Comparison of ENCODE assay signal across 8 cellular contexts in the genomic region with DNA sequence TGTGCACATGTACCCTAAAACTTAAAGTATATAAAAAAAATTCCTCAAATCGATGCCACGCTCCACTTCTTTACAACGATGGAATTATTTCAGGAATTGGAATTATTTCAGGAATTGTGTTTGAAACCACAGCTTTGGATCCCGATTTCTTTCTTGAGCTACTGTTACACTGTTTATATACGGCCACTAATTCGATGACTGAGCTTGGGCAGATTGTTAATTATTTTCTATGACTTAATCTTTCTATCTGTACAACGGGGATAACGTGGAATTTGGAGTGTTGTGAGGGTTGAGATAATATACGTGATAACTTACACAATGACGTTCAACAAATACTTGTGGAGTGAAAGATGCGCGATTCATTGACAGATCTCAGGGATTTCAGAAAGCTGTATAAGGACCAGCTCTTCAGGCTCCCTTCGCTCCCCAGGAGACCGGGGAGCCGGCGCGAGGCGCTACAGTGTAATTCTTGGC.
A peak's percentile ranks its signal among the peaks of the same experiment; 100 is the strongest.
DNase-seq lines count a peak whose midpoint lies in the region; ATAC-seq, FAIRE-seq and TF ChIP-seq lines count a peak whose summit lies in the region.

No MANE protein-coding gene starts in this region.

- H3K36me3 Mint-ChIP-seq in Caco-2 (ENCODE audit: insufficient read depth, unreplicated experiment): peaks cover 22% of the 10 kb centered on the region
- peaks cover 11% of the 10 kb centered on the region for H3K36me3 Mint-ChIP-seq in effector memory CD8-positive, alpha-beta T cell (ENCODE audit: insufficient read depth)

- POLR2A ChIA-PET in Caco-2 (lab: Charles Lee): interaction anchor here (0.6 to 1.5 kb wide), 6 partner anchors 19 to 347 kb away, joined by 3 to 17 read pairs (median 8); a partner anchor contains a TSS

- H3K27me3 ChIP-seq in Caco-2 (replicated peaks; ENCODE audit: control insufficient read depth, insufficient read depth, low read length): no peaks in the 10 kb centered on the region
- H3K27me3 ChIP-seq in MG63: no peaks in the 10 kb centered on the region
- no peaks in the 10 kb centered on the region for H3K27me3 ChIP-seq in pancreas

- CTCF ChIA-PET in Caco-2 (lab: Charles Lee): interaction anchor here (0.6 to 1.4 kb wide), 18 partner anchors 18 to 785 kb away, joined by 3 to 15 read pairs (median 4); a partner anchor contains a TSS

- H3K27ac Mint-ChIP-seq in Caco-2 (ENCODE audit: unreplicated experiment): peak overlapping the region; percentile 76
- H3K27ac Mint-ChIP-seq in effector memory CD8-positive, alpha-beta T cell: peak overlapping the region; percentile 41 to 65

- peak; percentile 3 for ATAC-seq in effector memory CD8-positive, alpha-beta T cell (replicated peaks)
- no peak for ATAC-seq in pancreas

- no peak for TF ChIP-seq CTCF in Caco-2 (IDR thresholded peaks at IDR 0.05; ENCODE audit: insufficient read depth in 1 of 2, low read depth in 1 of 2, low read length in 1 of 2, severe bottlenecking in 1 of 2, unreplicated experiment in 1 of 2)
- TF ChIP-seq CTCF in pancreas (IDR thresholded peaks at IDR 0.05): no peak

- DNase-seq in Caco-2 (no peak), MG63 (no peak), pancreas (no peak), NCI-H1436 treated with DMSO at 0.1 percent for 48 hours (lab: John Stamatoyannopoulos, UW) (no peak), NK-92 (lab: John Stamatoyannopoulos, UW; ENCODE audit: unreplicated experiment) (no peak), NOMO-1 (lab: John Stamatoyannopoulos, UW; ENCODE audit: unreplicated experiment in 2 of 2) (no peak), NCI-H2029 (lab: John Stamatoyannopoulos, UW) (no peak)
- no peak for DNase-seq in effector memory CD8-positive, alpha-beta T cell

- no peak for FAIRE-seq in pancreas (lab: Jason Lieb, UNC)

- H3K4me3 Mint-ChIP-seq in Caco-2 (ENCODE audit: unreplicated experiment): peak overlapping the region; percentile 77
- peak overlapping the region; percentile 54 to 60 for H3K4me3 Mint-ChIP-seq in effector memory CD8-positive, alpha-beta T cell

- no TSS peak for BruUV-seq in Caco-2 (replicated peaks; lab: Mats Ljungman, UMichigan)

- intact Hi-C loops in Caco-2 (cut with micrococcal nuclease; ENCODE audit: unreplicated experiment): loop anchor here (1.0 to 5.0 kb wide), 10 partner anchors 18 to 785 kb away; a partner anchor contains a TSS
- intact Hi-C loops in pancreas (cut with DNase I): loop anchor here in 1 of 3 donors (10.0 kb wide), 1 partner anchor 366 kb away; no protein-coding TSS in a partner anchor

- no peaks in the 10 kb centered on the region for H3K9me3 ChIP-seq in Caco-2
- no peaks in the 10 kb centered on the region for H3K9me3 ChIP-seq in MG63
- H3K9me3 ChIP-seq in pancreas: no peaks in the 10 kb centered on the region

- H3K4me1 Mint-ChIP-seq in Caco-2 (ENCODE audit: low read depth, unreplicated experiment): peaks cover 16% of the 10 kb centered on the region
- H3K4me1 Mint-ChIP-seq in effector memory CD8-positive, alpha-beta T cell (ENCODE audit: low read depth in 2 of 2): peaks cover 11 to 14% of the 10 kb centered on the region in 2 donors

- H3K27me3 Mint-ChIP-seq in Caco-2 (ENCODE audit: insufficient read depth, unreplicated experiment): no peaks in the 10 kb centered on the region
- peaks cover 15 to 17% of the 10 kb centered on the region in 2 donors for H3K27me3 Mint-ChIP-seq in effector memory CD8-positive, alpha-beta T cell

- H3K27ac ChIP-seq in pancreas: peak overlapping the region in 3 of 4 donors; percentile 87 to 95 (median 94)

- H3K36me3 ChIP-seq in Caco-2 (ENCODE audit: control insufficient read depth, insufficient read depth, low read length) (no peaks in the 10 kb centered on the region), MG63 (no peaks in the 10 kb centered on the region), pancreas (no peaks in the 10 kb centered on the region)

- no peaks in the 10 kb centered on the region for H3K9me3 Mint-ChIP-seq in Caco-2 (ENCODE audit: unreplicated experiment)
- H3K9me3 Mint-ChIP-seq in effector memory CD8-positive, alpha-beta T cell: no peaks in the 10 kb centered on the region

- H3K4me1 ChIP-seq in Caco-2: peaks cover 13% of the 10 kb centered on the region
- H3K4me1 ChIP-seq in pancreas: peaks cover 0 to 9% (median 5%) of the 10 kb centered on the region in 3 donors

- peak overlapping the region; percentile 36 for H3K4me3 ChIP-seq in Caco-2 (ENCODE audit: low read depth, low read length)
- H3K4me3 ChIP-seq in MG63: peak overlapping the region; percentile 94
- peak overlapping the region in 2 of 4 donors; percentile 13 to 89 for H3K4me3 ChIP-seq in pancreas

- whole genome bisulfite sequencing in pancreas, 2 donors: 7 to 11% methylated on average over 18 of the region's 18 CpGs
